ENCODE assay signal across 12 cellular contexts in the genomic region with DNA sequence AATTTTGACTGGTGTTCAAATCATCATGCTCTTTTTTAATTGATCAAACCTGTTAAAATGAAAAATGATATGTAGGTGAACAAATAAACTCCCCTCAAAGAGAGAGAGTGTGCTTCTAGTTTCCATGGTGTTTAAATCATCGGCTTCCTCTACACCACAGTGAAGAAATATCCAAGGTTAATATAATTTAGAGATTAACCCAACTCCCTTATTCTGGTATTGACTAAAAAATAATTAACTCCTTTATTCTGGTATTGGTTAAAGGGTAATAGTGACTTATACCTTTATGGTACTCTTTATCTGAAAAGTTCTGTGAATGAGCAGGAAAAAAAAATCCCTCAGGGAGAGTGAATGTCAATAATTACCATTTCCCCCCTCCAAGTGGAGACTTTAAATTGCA.
"Had no signal": no experiment of that assay in that cellular context is flagged by ENCODE, and none has a peak within 500 bp of the region (broad histone marks: within the 10 kb centered on the region; RNA-seq: fewer than 3 reads in every experiment).

No MANE protein-coding gene starts in this region.

- H3K4me1 Mint-ChIP-seq: activated T-helper 17 cell treated with anti-CD3 and anti-CD28 coated beads, Interleukin-2, amount 50 U/mL, for 72 hours had no signal

- H3K9me3 Mint-ChIP-seq: activated naive CD4-positive, alpha-beta T cell treated with anti-CD3 and anti-CD28 coated beads for 36 hours; activated naive CD8-positive, alpha-beta T cell treated with anti-CD3 and anti-CD28 coated beads, Interleukin-2, amount 50 U/mL, for 24 hours; activated T-helper 17 cell treated with anti-CD3 and anti-CD28 coated beads, Interleukin-2, amount 50 U/mL, for 72 hours; stimulated activated naive CD8-positive, alpha-beta T cell treated with anti-CD3 and anti-CD28 coated beads, Interleukin-15, amount 100 ng/mL, for 72 hours; type B pancreatic cell had no signal

- H3K27me3 Mint-ChIP-seq: activated naive CD8-positive, alpha-beta T cell treated with anti-CD3 and anti-CD28 coated beads, Interleukin-2, amount 50 U/mL, for 24 hours; activated T-helper 17 cell treated with anti-CD3 and anti-CD28 coated beads, Interleukin-2, amount 50 U/mL, for 72 hours; naive thymus-derived CD4-positive, alpha-beta T cell; stimulated activated naive CD8-positive, alpha-beta T cell treated with anti-CD3 and anti-CD28 coated beads, Interleukin-15, amount 100 ng/mL, for 72 hours; type B pancreatic cell had no signal

- H3K27me3 ChIP-seq: ascending aorta had no signal

- H3K4me3 Mint-ChIP-seq: activated naive CD4-positive, alpha-beta T cell treated with anti-CD3 and anti-CD28 coated beads for 36 hours; activated naive CD8-positive, alpha-beta T cell treated with anti-CD3 and anti-CD28 coated beads, Interleukin-2, amount 50 U/mL, for 24 hours; activated T-helper 17 cell treated with anti-CD3 and anti-CD28 coated beads, Interleukin-2, amount 50 U/mL, for 72 hours; naive thymus-derived CD4-positive, alpha-beta T cell; stimulated activated naive CD8-positive, alpha-beta T cell treated with anti-CD3 and anti-CD28 coated beads, Interleukin-15, amount 100 ng/mL, for 72 hours; type B pancreatic cell had no signal

- ATAC-seq: activated naive CD8-positive, alpha-beta T cell treated with anti-CD3 and anti-CD28 coated beads, Interleukin-2, amount 50 U/mL, for 24 hours; left lobe of liver had no signal

- H3K27ac ChIP-seq: ascending aorta had no signal

- H3K36me3 ChIP-seq: ascending aorta had no signal

- H3K4me3 ChIP-seq: ascending aorta, mucosa of descending colon had no signal

- H3K9me3 ChIP-seq: ascending aorta, mucosa of descending colon had no signal

- H3K27ac Mint-ChIP-seq: activated naive CD4-positive, alpha-beta T cell treated with anti-CD3 and anti-CD28 coated beads for 36 hours; activated naive CD8-positive, alpha-beta T cell treated with anti-CD3 and anti-CD28 coated beads, Interleukin-2, amount 50 U/mL, for 24 hours; activated T-helper 17 cell treated with anti-CD3 and anti-CD28 coated beads, Interleukin-2, amount 50 U/mL, for 72 hours; naive thymus-derived CD4-positive, alpha-beta T cell; stimulated activated naive CD8-positive, alpha-beta T cell treated with anti-CD3 and anti-CD28 coated beads, Interleukin-15, amount 100 ng/mL, for 72 hours; type B pancreatic cell had no signal

- DNase-seq: activated CD4-positive, alpha-beta T cell treated with anti-CD3 and anti-CD28 coated beads, Interleukin-2, amount 50 U/mL, for 1 hour; activated naive CD8-positive, alpha-beta T cell treated with anti-CD3 and anti-CD28 coated beads, Interleukin-2, amount 50 U/mL, for 24 hours; erythroblast; mucosa of descending colon; naive thymus-derived CD4-positive, alpha-beta T cell; small intestine; stimulated activated naive CD8-positive, alpha-beta T cell treated with anti-CD3 and anti-CD28 coated beads, Interleukin-15, amount 100 ng/mL, for 72 hours had no signal
